In the genomic region with DNA sequence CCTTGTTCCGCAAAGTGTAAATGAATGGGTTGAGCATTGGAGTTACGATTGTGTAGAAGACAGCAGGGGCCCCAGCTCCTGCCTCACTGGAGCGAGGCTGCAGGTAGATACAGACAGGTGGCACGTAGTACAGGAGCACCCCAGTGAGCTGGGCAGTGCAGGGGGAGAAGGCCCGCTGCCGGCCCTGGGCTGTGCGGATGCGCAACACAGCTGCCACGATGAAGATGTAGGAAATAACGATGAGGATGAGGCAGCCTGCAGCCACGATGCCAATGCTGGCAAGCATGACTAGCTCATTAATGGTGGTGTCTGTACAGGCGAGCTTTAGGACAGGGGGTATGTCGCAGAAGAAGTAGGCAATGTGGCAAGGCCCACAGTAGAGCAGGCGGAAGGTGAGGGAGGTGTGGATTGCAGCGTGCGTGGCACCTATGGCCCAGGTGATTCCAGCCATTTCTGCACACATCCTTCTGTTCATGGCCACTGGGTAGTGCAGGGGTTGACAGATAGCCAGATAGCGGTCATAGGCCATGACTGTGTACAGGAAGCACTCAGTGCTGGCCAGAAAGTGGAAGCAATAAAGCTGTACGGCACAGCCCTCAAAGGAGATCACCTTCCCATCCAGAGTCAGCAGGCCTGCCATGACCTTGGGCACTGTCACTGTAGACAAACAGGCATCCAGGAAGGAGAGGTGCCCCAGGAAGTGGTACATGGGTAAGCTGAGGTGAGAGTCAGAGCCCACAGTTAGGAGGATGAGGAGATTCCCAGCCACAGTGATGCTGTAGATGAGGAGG, we compare ENCODE assay signal across 18 cellular contexts. TPM values are rescaled to one million over a fixed set of nuclear protein-coding genes. Genes with fewer than 3 reads are reported as not detected.
A peak's percentile ranks its signal among the peaks of the same experiment; 100 is the strongest.
DNase-seq lines count a peak whose midpoint lies in the region; ATAC-seq and TF ChIP-seq lines count a peak whose summit lies in the region.
"Had no signal": no experiment of that assay in that cellular context is flagged by ENCODE, and none has a peak within 500 bp of the region (broad histone marks: within the 10 kb centered on the region; RNA-seq: fewer than 3 reads in every experiment).

No MANE protein-coding gene starts in this region.

- no peak overlapping the region for H3K4me3 Mint-ChIP-seq in natural killer cell treated with Interleukin-12 subunit alpha and Interleukin-12 subunit beta and Interleukin-15 and Interleukin-18, amount 100 ng/mL, for 72 hours
- H3K4me3 Mint-ChIP-seq in natural killer cell: no peak overlapping the region
- H3K4me3 Mint-ChIP-seq: CD8-positive, alpha-beta memory T cell had no signal

- H3K4me1 ChIP-seq in foreskin keratinocyte: peaks cover 28% of the 10 kb centered on the region
- H3K4me1 ChIP-seq: BLaER1 had no signal

- H3K9me3 Mint-ChIP-seq in natural killer cell treated with Interleukin-12 subunit alpha and Interleukin-12 subunit beta and Interleukin-15 and Interleukin-18, amount 100 ng/mL, for 72 hours: peaks cover 11% of the 10 kb centered on the region
- peaks cover 4% of the 10 kb centered on the region in 2 donors for H3K9me3 Mint-ChIP-seq in natural killer cell

- intact Hi-C loops in natural killer cell (cut with micrococcal nuclease): no loop called here

- H3K27ac Mint-ChIP-seq in natural killer cell treated with Interleukin-12 subunit alpha and Interleukin-12 subunit beta and Interleukin-15 and Interleukin-18, amount 100 ng/mL, for 72 hours: no peak overlapping the region
- no peak overlapping the region for H3K27ac Mint-ChIP-seq in natural killer cell
- H3K27ac Mint-ChIP-seq: CD8-positive, alpha-beta memory T cell had no signal

- no peaks in the 10 kb centered on the region for H3K4me1 Mint-ChIP-seq in natural killer cell treated with Interleukin-12 subunit alpha and Interleukin-12 subunit beta and Interleukin-15 and Interleukin-18, amount 100 ng/mL, for 72 hours (ENCODE audit: low read depth in 2 of 2)
- no peaks in the 10 kb centered on the region for H3K4me1 Mint-ChIP-seq in natural killer cell
- H3K4me1 Mint-ChIP-seq: CD8-positive, alpha-beta memory T cell had no signal

- peaks cover 0 to 3% of the 10 kb centered on the region in 2 donors for H3K27me3 Mint-ChIP-seq in natural killer cell treated with Interleukin-12 subunit alpha and Interleukin-12 subunit beta and Interleukin-15 and Interleukin-18, amount 100 ng/mL, for 72 hours
- H3K27me3 Mint-ChIP-seq in natural killer cell (ENCODE audit: low read depth in 2 of 2): peaks cover 0 to under 1% of the 10 kb centered on the region in 2 donors
- H3K27me3 Mint-ChIP-seq: CD8-positive, alpha-beta memory T cell had no signal

- H3K27me3 ChIP-seq in foreskin keratinocyte: no peaks in the 10 kb centered on the region
- H3K27me3 ChIP-seq: BLaER1 had no signal

- peak; percentile 20 to 51 for ATAC-seq in natural killer cell treated with Interleukin-12 subunit alpha and Interleukin-12 subunit beta and Interleukin-15 and Interleukin-18, amount 100 ng/mL, for 72 hours
- ATAC-seq in natural killer cell (no peak), foreskin keratinocyte (no peak)
- ATAC-seq: Right ventricle myocardium inferior had no signal

- peak overlapping the region; percentile 91 for H3K27ac ChIP-seq in foreskin keratinocyte
- H3K27ac ChIP-seq: BLaER1, KMS-11, PC-9 had no signal

- TF ChIP-seq CTCF in natural killer cell (IDR thresholded peaks at IDR 0.05) (no peak), foreskin keratinocyte (conservative IDR thresholded peaks at IDR 0.05) (no peak)

- DNase-seq in natural killer cell treated with Interleukin-12 subunit alpha and Interleukin-12 subunit beta and Interleukin-15 and Interleukin-18, amount 100 ng/mL, for 72 hours (ENCODE audit: low spot score): no peak
- DNase-seq in natural killer cell (no peak), foreskin keratinocyte (no peak), kidney tubule cell (ENCODE audit: low spot score) (no peak), HPDE6-E6E7 (ENCODE audit: extremely low spot score) (no peak)
- DNase-seq in effector CD4-positive, alpha-beta T cell: no peak
- DNase-seq: 8988T; CD8-positive, alpha-beta memory T cell; GF-D8; MM.1S; NCI-H1105; NCI-H187; NCI-H446 treated with DMSO at 0.1 percent for 48 hours; NCI-H748 treated with DMSO at 0.1 percent for 48 hours; PC-9 had no signal

- H3K36me3 Mint-ChIP-seq in natural killer cell treated with Interleukin-12 subunit alpha and Interleukin-12 subunit beta and Interleukin-15 and Interleukin-18, amount 100 ng/mL, for 72 hours: no peaks in the 10 kb centered on the region
- no peaks in the 10 kb centered on the region for H3K36me3 Mint-ChIP-seq in natural killer cell
- H3K36me3 Mint-ChIP-seq: CD8-positive, alpha-beta memory T cell had no signal

RNA-seq across cellular contexts. Expression of a gene that starts 0.6 kb away (rescaled TPM):
- not detected for total RNA-seq in natural killer cell treated with Interleukin-12 subunit alpha and Interleukin-12 subunit beta and Interleukin-15 and Interleukin-18, amount 100 ng/mL, for 72 hours
- total RNA-seq in natural killer cell (not detected), foreskin keratinocyte (not detected in 2 replicates)
- not detected in 2 replicates for polyA plus RNA-seq in foreskin keratinocyte
- total RNA-seq: CD8-positive, alpha-beta memory T cell; PC-9; Right ventricle myocardium inferior had no signal
- polyA plus RNA-seq: CD8-positive, alpha-beta memory T cell had no signal

RNA-seq across cellular contexts. Expression of a gene that starts 18.0 kb away (rescaled TPM):
- total RNA-seq in natural killer cell treated with Interleukin-12 subunit alpha and Interleukin-12 subunit beta and Interleukin-15 and Interleukin-18, amount 100 ng/mL, for 72 hours: not detected
- total RNA-seq in natural killer cell (not detected), foreskin keratinocyte (not detected in 2 replicates)
- polyA plus RNA-seq in foreskin keratinocyte: not detected in 2 replicates
- total RNA-seq: CD8-positive, alpha-beta memory T cell; PC-9; Right ventricle myocardium inferior had no signal
- polyA plus RNA-seq: CD8-positive, alpha-beta memory T cell had no signal

RNA-seq across cellular contexts. Expression of a gene that starts 33.3 kb away (rescaled TPM):
- not detected for total RNA-seq in natural killer cell treated with Interleukin-12 subunit alpha and Interleukin-12 subunit beta and Interleukin-15 and Interleukin-18, amount 100 ng/mL, for 72 hours
- not detected for total RNA-seq in natural killer cell
- not detected in 2 replicates for total RNA-seq in foreskin keratinocyte
- not detected in 2 replicates for polyA plus RNA-seq in foreskin keratinocyte
- total RNA-seq: CD8-positive, alpha-beta memory T cell; PC-9; Right ventricle myocardium inferior had no signal
- polyA plus RNA-seq: CD8-positive, alpha-beta memory T cell had no signal

RNA-seq across cellular contexts. Expression of a gene that starts 35.8 kb away (rescaled TPM):
- not detected for total RNA-seq in natural killer cell treated with Interleukin-12 subunit alpha and Interleukin-12 subunit beta and Interleukin-15 and Interleukin-18, amount 100 ng/mL, for 72 hours
- total RNA-seq in natural killer cell (not detected), foreskin keratinocyte (not detected in 2 replicates)
- polyA plus RNA-seq in foreskin keratinocyte: not detected in 2 replicates
- total RNA-seq: CD8-positive, alpha-beta memory T cell; PC-9; Right ventricle myocardium inferior had no signal
- polyA plus RNA-seq: CD8-positive, alpha-beta memory T cell had no signal

RNA-seq across cellular contexts. Expression of a gene that starts 37.5 kb away (rescaled TPM):
- total RNA-seq in natural killer cell treated with Interleukin-12 subunit alpha and Interleukin-12 subunit beta and Interleukin-15 and Interleukin-18, amount 100 ng/mL, for 72 hours: not detected
- total RNA-seq in natural killer cell: not detected
- total RNA-seq in foreskin keratinocyte: not detected in 2 replicates
- polyA plus RNA-seq in foreskin keratinocyte: not detected in 2 replicates
- total RNA-seq: CD8-positive, alpha-beta memory T cell; PC-9; Right ventricle myocardium inferior had no signal
- polyA plus RNA-seq: CD8-positive, alpha-beta memory T cell had no signal

Comparison
In these comparisons a context has a peak if more than half of its experiments do, and no peak if none do; other contexts are left out.
1. ATAC-seq: peak in natural killer cell treated with Interleukin-12 subunit alpha and Interleukin-12 subunit beta and Interleukin-15 and Interleukin-18, amount 100 ng/mL, for 72 hours (2 of 2); none in natural killer cell (0 of 3) and foreskin keratinocyte (single experiment).